8 cellular contexts compared by ENCODE assay signal in the genomic region with DNA sequence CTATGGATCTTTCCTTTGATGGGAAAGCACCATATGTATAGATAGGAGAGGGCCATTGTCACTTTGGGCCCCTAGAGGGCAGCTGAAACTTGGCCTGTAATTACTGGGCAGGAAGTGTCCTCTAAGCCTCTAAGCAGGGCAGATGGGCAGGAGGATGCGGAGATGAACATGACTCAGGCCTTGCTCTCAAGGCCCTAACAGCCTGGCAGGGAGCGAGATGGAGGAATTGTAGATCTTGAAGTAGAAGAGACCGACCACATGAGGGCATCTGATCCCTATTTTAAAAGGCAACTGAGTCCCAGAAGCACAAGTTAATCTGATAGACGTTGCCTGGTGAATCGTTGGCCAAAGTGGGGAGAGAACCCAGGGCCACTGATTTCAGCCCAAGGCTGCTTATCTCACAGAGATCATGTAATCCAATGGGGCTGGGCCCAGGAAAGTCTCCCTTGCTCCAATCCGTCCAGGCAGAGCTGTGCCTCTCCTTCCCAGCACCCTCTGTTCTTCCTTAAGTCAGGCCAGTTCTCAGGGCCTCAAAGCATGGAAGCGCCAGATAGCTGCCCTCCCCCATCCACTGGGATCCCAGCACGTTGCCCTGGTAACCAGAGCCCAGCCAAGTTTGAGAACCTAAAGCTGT. TPM values are rescaled to one million over a fixed set of nuclear protein-coding genes. Genes with fewer than 3 reads are reported as not detected.
DNase-seq lines count a peak whose midpoint lies in the region; ATAC-seq lines count a peak whose summit lies in the region.

No MANE protein-coding gene starts in this region.

- no peak overlapping the region for H3K27ac Mint-ChIP-seq in activated CD8-positive, alpha-beta memory T cell treated with anti-CD3 and anti-CD28 coated beads, Interleukin-2, amount 10 ng/mL, durations not matched to agents 7 days and 5 days
- peak overlapping the region in 1 of 2 donors; percentile 32 for H3K27ac Mint-ChIP-seq in T-cell
- peak overlapping the region; percentile 49 for H3K27ac Mint-ChIP-seq in dendritic cell treated with granulocyte-macrophage colony-stimulating factor and Interleukin-4, amounts not matched to agents 40 ng/mL and 50 ng/mL, for 4 days

- intact Hi-C loops in dendritic cell treated with granulocyte-macrophage colony-stimulating factor and Interleukin-4, amounts not matched to agents 40 ng/mL and 50 ng/mL, for 4 days (cut with micrococcal nuclease), result loop anchor here (2.0 to 10.0 kb wide), 6 partner anchors 104 to 508 kb away; partner anchors contain the start of genes NAGA, NDUFA6, NFAM1 and SMDT1

- H3K9me3 Mint-ChIP-seq in activated CD8-positive, alpha-beta memory T cell treated with anti-CD3 and anti-CD28 coated beads, Interleukin-2, amount 10 ng/mL, durations not matched to agents 7 days and 5 days (ENCODE audit: low read depth), result no peaks in the 10 kb centered on the region
- H3K9me3 Mint-ChIP-seq in T-cell, result no peaks in the 10 kb centered on the region
- no peaks in the 10 kb centered on the region for H3K9me3 Mint-ChIP-seq in dendritic cell treated with granulocyte-macrophage colony-stimulating factor and Interleukin-4, amounts not matched to agents 40 ng/mL and 50 ng/mL, for 4 days

- peaks cover 3% of the 10 kb centered on the region for H3K27me3 Mint-ChIP-seq in activated CD8-positive, alpha-beta memory T cell treated with anti-CD3 and anti-CD28 coated beads, Interleukin-2, amount 10 ng/mL, durations not matched to agents 7 days and 5 days
- H3K27me3 Mint-ChIP-seq in T-cell, result peaks cover 5 to 20% of the 10 kb centered on the region in 2 donors
- H3K27me3 Mint-ChIP-seq in dendritic cell treated with granulocyte-macrophage colony-stimulating factor and Interleukin-4, amounts not matched to agents 40 ng/mL and 50 ng/mL, for 4 days, result peaks cover 18% of the 10 kb centered on the region

- peak; percentile 68 for DNase-seq in activated CD8-positive, alpha-beta memory T cell treated with anti-CD3 and anti-CD28 coated beads, Interleukin-2, amount 10 ng/mL, durations not matched to agents 7 days and 5 days
- DNase-seq in activated CD8-positive, alpha-beta memory T cell treated with anti-CD3 and anti-CD28 coated beads for 24 hours, result no peak
- DNase-seq in Kasumi-1 (lab: John Stamatoyannopoulos, UW) (peak; percentile 72 to 78), T-cell (peak in 14 of 34 experiments; percentile 13 to 42 (median 24)), medulla oblongata (ENCODE audit: extremely low spot score) (peak; percentile 86)

- ATAC-seq in activated CD8-positive, alpha-beta memory T cell treated with anti-CD3 and anti-CD28 coated beads, Interleukin-2, amount 10 ng/mL, durations not matched to agents 7 days and 5 days, result peak; percentile 81
- ATAC-seq in T-cell (replicated peaks in 1 of 4), result peak; percentile 65 to 78 (median 71)
- ATAC-seq in GM18498 (IDR thresholded peaks at IDR 0.05; ENCODE audit: unreplicated experiment), result no peak
- no peak for ATAC-seq in GM19397 (IDR thresholded peaks at IDR 0.05; ENCODE audit: unreplicated experiment)

- no peaks in the 10 kb centered on the region for H3K36me3 Mint-ChIP-seq in activated CD8-positive, alpha-beta memory T cell treated with anti-CD3 and anti-CD28 coated beads, Interleukin-2, amount 10 ng/mL, durations not matched to agents 7 days and 5 days
- H3K36me3 Mint-ChIP-seq in T-cell, result no peaks in the 10 kb centered on the region
- H3K36me3 Mint-ChIP-seq in dendritic cell treated with granulocyte-macrophage colony-stimulating factor and Interleukin-4, amounts not matched to agents 40 ng/mL and 50 ng/mL, for 4 days (ENCODE audit: low read depth), result no peaks in the 10 kb centered on the region

- no peak overlapping the region for H3K4me3 Mint-ChIP-seq in activated CD8-positive, alpha-beta memory T cell treated with anti-CD3 and anti-CD28 coated beads, Interleukin-2, amount 10 ng/mL, durations not matched to agents 7 days and 5 days
- no peak overlapping the region for H3K4me3 Mint-ChIP-seq in T-cell
- H3K4me3 Mint-ChIP-seq in dendritic cell treated with granulocyte-macrophage colony-stimulating factor and Interleukin-4, amounts not matched to agents 40 ng/mL and 50 ng/mL, for 4 days, result no peak overlapping the region

- H3K4me1 Mint-ChIP-seq in activated CD8-positive, alpha-beta memory T cell treated with anti-CD3 and anti-CD28 coated beads, Interleukin-2, amount 10 ng/mL, durations not matched to agents 7 days and 5 days, result peaks cover 3% of the 10 kb centered on the region
- no peaks in the 10 kb centered on the region for H3K4me1 Mint-ChIP-seq in T-cell
- H3K4me1 Mint-ChIP-seq in dendritic cell treated with granulocyte-macrophage colony-stimulating factor and Interleukin-4, amounts not matched to agents 40 ng/mL and 50 ng/mL, for 4 days (ENCODE audit: low read depth), result peaks cover 8% of the 10 kb centered on the region

- POLR2A ChIA-PET in T-cell (lab: Charles Lee), result interaction anchor here in 1 of 2 donors (0.6 to 0.7 kb wide), 2 partner anchors 364 to 583 kb away, joined by 4 to 5 read pairs; no protein-coding TSS in a partner anchor

- CTCF ChIA-PET in activated CD8-positive, alpha-beta memory T cell treated with anti-CD3 and anti-CD28 coated beads, Interleukin-2, amount 10 ng/mL, durations not matched to agents 7 days and 5 days (lab: Charles Lee), result interaction anchor here (0.7 to 4.4 kb wide), 19 partner anchors 10 to 478 kb away, joined by 3 to 33 read pairs (median 4); partner anchors contain the start of genes NAGA, NDUFA6 and SMDT1
- CTCF ChIA-PET in T-cell (lab: Charles Lee), result interaction anchor here (0.6 to 1.9 kb wide), 6 partner anchors 124 to 507 kb away, joined by 3 to 8 read pairs (median 4); no protein-coding TSS in a partner anchor

RNA-seq across cellular contexts. Expression of gene SEPTIN3, which starts 2.5 kb away (rescaled TPM):
- 1 to 10 TPM; 1.2 TPM for total RNA-seq in activated CD8-positive, alpha-beta memory T cell treated with anti-CD3 and anti-CD28 coated beads, Interleukin-2, amount 10 ng/mL, durations not matched to agents 7 days and 5 days
- under 1 TPM; 0.10 to 0.30 (median 0.23) TPM for total RNA-seq in T-cell

RNA-seq across cellular contexts. Expression of gene CENPM, which starts 19.8 kb away (rescaled TPM):
- total RNA-seq in activated CD8-positive, alpha-beta memory T cell treated with anti-CD3 and anti-CD28 coated beads, Interleukin-2, amount 10 ng/mL, durations not matched to agents 7 days and 5 days, result 10 to 100 TPM; 74.0 to 95.8 TPM
- 10 to 100 TPM in 2 of 5 donors, 1 to 10 TPM in 3; 5.1 to 16.7 (median 7.9) TPM for total RNA-seq in T-cell

RNA-seq across cellular contexts. Expression of gene WBP2NL, which starts 31.9 kb away (rescaled TPM):
- total RNA-seq in activated CD8-positive, alpha-beta memory T cell treated with anti-CD3 and anti-CD28 coated beads, Interleukin-2, amount 10 ng/mL, durations not matched to agents 7 days and 5 days, result 1 to 10 TPM in 1 of 2 experiments, under 1 TPM in 1; 0.91 to 2.1 TPM
- total RNA-seq in T-cell, result 1 to 10 TPM; 1.5 to 2.8 (median 2.2) TPM

RNA-seq across cellular contexts. Expression of gene TNFRSF13C, which starts 40.1 kb away (rescaled TPM):
- 1 to 10 TPM in 1 of 2 experiments, under 1 TPM in 1; 0.89 to 3.1 TPM for total RNA-seq in activated CD8-positive, alpha-beta memory T cell treated with anti-CD3 and anti-CD28 coated beads, Interleukin-2, amount 10 ng/mL, durations not matched to agents 7 days and 5 days
- 10 to 100 TPM; 11.4 to 22.5 (median 15.4) TPM for total RNA-seq in T-cell

Comparison
In these comparisons a context has a peak if more than half of its experiments do, and no peak if none do; other contexts are left out.
1. ATAC-seq: peak in activated CD8-positive, alpha-beta memory T cell treated with anti-CD3 and anti-CD28 coated beads, Interleukin-2, amount 10 ng/mL, durations not matched to agents 7 days and 5 days (single experiment) and T-cell (4 of 4); none in GM18498 (single experiment) and GM19397 (single experiment).
2. RNA of gene CENPM, which starts 19.8 kb away (total RNA-seq): 74.0 to 95.8 TPM in activated CD8-positive, alpha-beta memory T cell treated with anti-CD3 and anti-CD28 coated beads, Interleukin-2, amount 10 ng/mL, durations not matched to agents 7 days and 5 days; 5.1 to 16.7 TPM in T-cell; every median in the first group is over 4 times any median in the second.